Comparison of ENCODE assay signal across 2 cellular contexts in genomic region chr17:80886641-80887573, GRCh38.
TF ChIP-seq lines count a peak whose summit lies in the region.

No MANE protein-coding gene starts in this region.

TF ChIP-seq in SK-N-SH, 30 proteins besides CTCF, POLR2A, EP300 and RAD21 (continued from another document):
- TF ChIP-seq, protein P1, sequence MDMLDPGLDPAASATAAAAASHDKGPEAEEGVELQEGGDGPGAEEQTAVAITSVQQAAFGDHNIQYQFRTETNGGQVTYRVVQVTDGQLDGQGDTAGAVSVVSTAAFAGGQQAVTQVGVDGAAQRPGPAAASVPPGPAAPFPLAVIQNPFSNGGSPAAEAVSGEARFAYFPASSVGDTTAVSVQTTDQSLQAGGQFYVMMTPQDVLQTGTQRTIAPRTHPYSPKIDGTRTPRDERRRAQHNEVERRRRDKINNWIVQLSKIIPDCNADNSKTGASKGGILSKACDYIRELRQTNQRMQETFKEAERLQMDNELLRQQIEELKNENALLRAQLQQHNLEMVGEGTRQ (IDR thresholded peaks at IDR 0.05; ENCODE audit: borderline replicate concordance, low read depth, low read length), result no peak

TF ChIP-seq in SK-N-SH treated with all-trans-retinoic acid at 6 μM for 48 hours, 23 proteins besides CTCF, POLR2A, EP300 and RAD21 (continued from another document):
- TF ChIP-seq PATZ1 (CRISPR knock-in tag; IDR thresholded peaks at IDR 0.05; ENCODE audit: borderline replicate concordance) (no peak), TOX (CRISPR knock-in tag; IDR thresholded peaks at IDR 0.05; ENCODE audit: borderline replicate concordance) (no peak), CSRNP3 (CRISPR knock-in tag; IDR thresholded peaks at IDR 0.05) (no peak), ZNF8 (CRISPR knock-in tag; IDR thresholded peaks at IDR 0.05) (no peak), TCF4 (CRISPR knock-in tag; IDR thresholded peaks at IDR 0.05; ENCODE audit: borderline replicate concordance) (no peak)
